Comparison of ENCODE assay signal across 22 cellular contexts in genomic region chr6:5531853-5532375, GRCh38.
A peak's percentile ranks its signal among the peaks of the same experiment; 100 is the strongest.
DNase-seq lines count a peak whose midpoint lies in the region; TF ChIP-seq lines count a peak whose summit lies in the region.
"Had no signal": no experiment of that assay in that cellular context is flagged by ENCODE, and none has a peak within 500 bp of the region (broad histone marks: within the 10 kb centered on the region; RNA-seq: fewer than 3 reads in every experiment).

No MANE protein-coding gene starts in this region.

- no peak for TF ChIP-seq CTCF in endothelial cell (IDR thresholded peaks at IDR 0.05; ENCODE audit: unreplicated experiment)

- DNase-seq in NOMO-1 (lab: John Stamatoyannopoulos, UW; ENCODE audit: unreplicated experiment in 2 of 2) (peak; percentile 21 to 59), NOMO-1 treated with dmso at 0.1 percent for 144 hours (lab: John Stamatoyannopoulos, UW; ENCODE audit: unreplicated experiment) (no peak), AML-193 (lab: John Stamatoyannopoulos, UW) (peak; percentile 81 to 87), MV-4-11 (lab: John Stamatoyannopoulos, UW) (peak; percentile 42), endothelial cell (ENCODE audit: low spot score) (no peak), H7 (no peak)
- no peak for DNase-seq in stimulated activated CD4-positive, alpha-beta T cell treated with anti-CD3 and anti-CD28 coated beads, Interleukin-4, amount 100 ng/mL, for 24 hours
- no peak for DNase-seq in stimulated activated naive CD4-positive, alpha-beta T cell treated with Interleukin-2 at 50 U/mL for 16 hours (lab: John Stamatoyannopoulos, UW)
- DNase-seq: 8988T; BE2C; Caco-2; CD4-positive, alpha-beta T cell; GDM1; IMR-90; MM.1S; NCI-H1417; NCI-H187; NCI-H345; NCI-H524 treated with DMSO at 0.1 percent for 48 hours; Peyer's patch had no signal

- no peaks in the 10 kb centered on the region for H3K9me3 Mint-ChIP-seq in endothelial cell (ENCODE audit: unreplicated experiment)

- H3K4me1 Mint-ChIP-seq in endothelial cell (ENCODE audit: unreplicated experiment) = peaks cover 8% of the 10 kb centered on the region

- H3K27me3 Mint-ChIP-seq in endothelial cell (ENCODE audit: unreplicated experiment) = peaks cover 7% of the 10 kb centered on the region
- H3K27me3 Mint-ChIP-seq: CD4-positive, alpha-beta T cell had no signal

- no peak overlapping the region for H3K4me3 ChIP-seq in H7 (ENCODE audit: insufficient read depth, low read depth, low read length)
- H3K4me3 ChIP-seq: HAP-1, Peyer's patch, SK-N-MC had no signal

- H3K4me3 Mint-ChIP-seq in endothelial cell (ENCODE audit: unreplicated experiment) = no peak overlapping the region
- H3K4me3 Mint-ChIP-seq: CD4-positive, alpha-beta T cell had no signal

- H3K27ac Mint-ChIP-seq in endothelial cell (ENCODE audit: unreplicated experiment) = peak overlapping the region; percentile 14
- H3K27ac Mint-ChIP-seq: CD4-positive, alpha-beta T cell had no signal

- no peaks in the 10 kb centered on the region for H3K36me3 Mint-ChIP-seq in endothelial cell (ENCODE audit: low read depth, unreplicated experiment)

- H3K36me3 ChIP-seq in H7 (replicated peaks; ENCODE audit: control insufficient read depth, insufficient read depth, low read length) = no peaks in the 10 kb centered on the region
- H3K36me3 ChIP-seq: BE2C, HAP-1, Peyer's patch had no signal

- no peaks in the 10 kb centered on the region for H3K27me3 ChIP-seq in H7 (ENCODE audit: control insufficient read depth, insufficient read depth, low read length)
- H3K27me3 ChIP-seq: BE2C, Peyer's patch had no signal

Comparison
In these comparisons a context has a peak if more than half of its experiments do, and no peak if none do; other contexts are left out.
1. DNase-seq: peak in NOMO-1 (2 of 2), AML-193 (2 of 2) and MV-4-11 (single experiment); none in NOMO-1 treated with dmso at 0.1 percent for 144 hours (single experiment), endothelial cell (single experiment), H7 (single experiment), stimulated activated CD4-positive, alpha-beta T cell treated with anti-CD3 and anti-CD28 coated beads, Interleukin-4, amount 100 ng/mL, for 24 hours (single experiment) and stimulated activated naive CD4-positive, alpha-beta T cell treated with Interleukin-2 at 50 U/mL for 16 hours (single experiment).